In genomic region chr19:49117677-49118564, GRCh38 we compare ENCODE assay signal across 6 cellular contexts. TPM values are rescaled to one million over a fixed set of nuclear protein-coding genes. Genes with fewer than 3 reads are reported as not detected.
DNase-seq lines count a peak whose midpoint lies in the region; FAIRE-seq and TF ChIP-seq lines count a peak whose summit lies in the region.

No MANE protein-coding gene starts in this region.

- peak overlapping the region; percentile 80 for H3K4me3 Mint-ChIP-seq in osteocyte (ENCODE audit: unreplicated experiment)

- H3K36me3 ChIP-seq in HUES48 (ENCODE audit: control insufficient read depth, insufficient read depth, low read length), result no peaks in the 10 kb centered on the region

- no peak; the same call in 1 of the 2 replicates for TF ChIP-seq POLR2A in GM12891 (IDR thresholded peaks at IDR 0.05; ENCODE audit: low read depth, low read length)

- H3K27me3 Mint-ChIP-seq in osteocyte (ENCODE audit: unreplicated experiment), result no peaks in the 10 kb centered on the region

- DNase-seq in choroid plexus epithelial cell (ENCODE audit: low read depth), result no peak
- no peak for DNase-seq in osteocyte (ENCODE audit: extremely low spot score, unreplicated experiment)
- no peak for DNase-seq in HTR-8/SVneo (ENCODE audit: insufficient read length, low spot score)
- no peak for DNase-seq in GM12891 (ENCODE audit: insufficient read length, low spot score)
- no peak for DNase-seq in NCI-H446 (lab: John Stamatoyannopoulos, UW)

- H3K27ac Mint-ChIP-seq in osteocyte (ENCODE audit: unreplicated experiment), result peak overlapping the region; percentile 84

- no peaks in the 10 kb centered on the region for H3K9me3 Mint-ChIP-seq in osteocyte (ENCODE audit: unreplicated experiment)

- H3K36me3 Mint-ChIP-seq in osteocyte (ENCODE audit: unreplicated experiment), result no peaks in the 10 kb centered on the region

- H3K4me1 ChIP-seq in HUES48 (ENCODE audit: control insufficient read depth, insufficient read depth, low read length), result peaks cover 8% of the 10 kb centered on the region

- peak overlapping the region; percentile 94; the same call in 1 of the 2 replicates for H3K9ac ChIP-seq in HUES48 (ENCODE audit: low read depth, low read length)

- H3K27ac ChIP-seq in HUES48 (ENCODE audit: low read depth, low read length), result peak overlapping the region; percentile 95

- peak overlapping the region; percentile 94 for H3K4me3 ChIP-seq in HUES48 (ENCODE audit: low read depth, low read length)
- peak overlapping the region; percentile 73 for H3K4me3 ChIP-seq in choroid plexus epithelial cell (ENCODE audit: low read depth, low read length)

- peaks cover 20% of the 10 kb centered on the region for H3K27me3 ChIP-seq in HUES48 (ENCODE audit: control insufficient read depth, insufficient read depth, low read length)

- H3K9me3 ChIP-seq in HUES48 (ENCODE audit: control insufficient read depth, insufficient read depth, low read length), result no peaks in the 10 kb centered on the region

- TF ChIP-seq CTCF in choroid plexus epithelial cell (conservative IDR thresholded peaks at IDR 0.05; ENCODE audit: low read depth, low read length), result no peak
- no peak for TF ChIP-seq CTCF in osteocyte (IDR thresholded peaks at IDR 0.05)

- H3K4me1 Mint-ChIP-seq in osteocyte (ENCODE audit: unreplicated experiment), result peaks cover 30% of the 10 kb centered on the region

- FAIRE-seq in HTR-8/SVneo (lab: Jason Lieb, UNC) (no peak), GM12891 (lab: Jason Lieb, UNC) (no peak)

TF ChIP-seq in GM12891, 5 proteins besides CTCF, POLR2A, EP300 and RAD21:
- TF ChIP-seq SPI1 (IDR thresholded peaks at IDR 0.05; ENCODE audit: low read depth, low read length) (no peak), PAX5 (IDR thresholded peaks at IDR 0.05; ENCODE audit: insufficient read depth, low read length, severe bottlenecking) (no peak), POU2F2 (IDR thresholded peaks at IDR 0.05; ENCODE audit: low read depth, low read length) (no peak), TAF1 (IDR thresholded peaks at IDR 0.05; ENCODE audit: low read depth, low read length) (no peak), POLR2AphosphoS5 (IDR thresholded peaks at IDR 0.05; ENCODE audit: low read depth, low read length) (no peak)
TF ChIP-seq in GM12891: peak in this region for 0.

RNA-seq across cellular contexts. Expression of gene C19orf73, which starts 1.0 kb away (rescaled TPM):
- 1.8 and 3.4 TPM in 2 replicates for total RNA-seq in osteocyte
- polyA plus RNA-seq in GM12891 (2012; ENCODE audit: low read depth, missing spikeins), result 0.67 TPM

RNA-seq across cellular contexts. Expression of gene PPFIA3, which starts 1.4 kb away (rescaled TPM):
- 6.6 and 9.5 TPM in 2 replicates for total RNA-seq in osteocyte
- 0.27 TPM for polyA plus RNA-seq in GM12891 (2012; ENCODE audit: low read depth, missing spikeins)

RNA-seq across cellular contexts. Expression of gene LIN7B, which starts 3.8 kb away (rescaled TPM):
- total RNA-seq in osteocyte, result 7.9 and 9.9 TPM in 2 replicates
- polyA plus RNA-seq in GM12891 (2012; ENCODE audit: low read depth, missing spikeins), result 0.73 TPM

RNA-seq across cellular contexts. Expression of gene SNRNP70, which starts 32.7 kb away (rescaled TPM):
- 277 and 286 TPM in 2 replicates for total RNA-seq in osteocyte
- 178 TPM for polyA plus RNA-seq in GM12891 (2012; ENCODE audit: low read depth, missing spikeins)

RNA-seq across cellular contexts. Expression of gene HRC, which starts 37.3 kb away (rescaled TPM):
- not detected in 2 replicates for total RNA-seq in osteocyte
- polyA plus RNA-seq in GM12891 (2012; ENCODE audit: low read depth, missing spikeins), result not detected
